In the genomic region with DNA sequence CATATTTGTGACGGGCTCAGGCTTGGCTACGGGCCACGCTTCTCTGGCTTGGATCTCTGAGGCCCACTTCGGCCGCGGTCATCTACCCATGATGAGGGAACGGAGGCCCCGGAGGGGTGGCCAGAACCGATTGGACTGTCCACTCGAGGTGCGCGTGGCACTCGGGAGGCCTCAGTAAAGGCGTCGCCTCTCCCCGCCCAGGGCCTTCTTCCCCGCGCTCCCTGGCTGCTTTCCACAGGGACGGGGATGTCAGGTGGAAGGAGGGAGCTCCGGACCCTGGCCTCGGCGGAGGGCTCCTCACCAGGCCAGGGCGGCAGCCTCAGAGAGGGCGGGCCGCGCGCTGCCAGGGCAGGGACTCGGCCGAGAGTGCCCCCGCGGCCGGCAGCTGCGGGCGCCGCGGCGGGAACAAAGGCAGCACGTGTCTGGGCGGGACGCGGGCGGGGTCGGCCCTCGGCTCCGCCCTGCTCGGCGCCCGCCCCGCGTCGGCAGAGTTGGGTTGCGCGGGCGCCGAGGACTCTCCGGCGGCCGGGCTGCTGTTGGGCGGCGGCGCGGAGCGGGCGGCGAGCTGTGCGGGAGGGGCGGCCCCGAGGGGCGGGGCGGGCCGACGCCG, we compare ENCODE assay signal across 1 cellular context.
TF ChIP-seq lines count a peak whose summit lies in the region.

No MANE protein-coding gene starts in this region.

TF ChIP-seq in HepG2, 621 proteins besides CTCF, POLR2A, EP300 and RAD21 (continued from another document and continues in another):
- TF ChIP-seq, protein P1, sequence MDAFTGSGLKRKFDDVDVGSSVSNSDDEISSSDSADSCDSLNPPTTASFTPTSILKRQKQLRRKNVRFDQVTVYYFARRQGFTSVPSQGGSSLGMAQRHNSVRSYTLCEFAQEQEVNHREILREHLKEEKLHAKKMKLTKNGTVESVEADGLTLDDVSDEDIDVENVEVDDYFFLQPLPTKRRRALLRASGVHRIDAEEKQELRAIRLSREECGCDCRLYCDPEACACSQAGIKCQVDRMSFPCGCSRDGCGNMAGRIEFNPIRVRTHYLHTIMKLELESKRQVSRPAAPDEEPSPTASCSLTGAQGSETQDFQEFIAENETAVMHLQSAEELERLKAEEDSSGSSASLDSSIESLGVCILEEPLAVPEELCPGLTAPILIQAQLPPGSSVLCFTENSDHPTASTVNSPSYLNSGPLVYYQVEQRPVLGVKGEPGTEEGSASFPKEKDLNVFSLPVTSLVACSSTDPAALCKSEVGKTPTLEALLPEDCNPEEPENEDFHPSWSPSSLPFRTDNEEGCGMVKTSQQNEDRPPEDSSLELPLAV (CRISPR knock-in tag; conservative IDR thresholded peaks at IDR 0.05; ENCODE audit: low read depth), result no peak
- TF ChIP-seq, protein P2, sequence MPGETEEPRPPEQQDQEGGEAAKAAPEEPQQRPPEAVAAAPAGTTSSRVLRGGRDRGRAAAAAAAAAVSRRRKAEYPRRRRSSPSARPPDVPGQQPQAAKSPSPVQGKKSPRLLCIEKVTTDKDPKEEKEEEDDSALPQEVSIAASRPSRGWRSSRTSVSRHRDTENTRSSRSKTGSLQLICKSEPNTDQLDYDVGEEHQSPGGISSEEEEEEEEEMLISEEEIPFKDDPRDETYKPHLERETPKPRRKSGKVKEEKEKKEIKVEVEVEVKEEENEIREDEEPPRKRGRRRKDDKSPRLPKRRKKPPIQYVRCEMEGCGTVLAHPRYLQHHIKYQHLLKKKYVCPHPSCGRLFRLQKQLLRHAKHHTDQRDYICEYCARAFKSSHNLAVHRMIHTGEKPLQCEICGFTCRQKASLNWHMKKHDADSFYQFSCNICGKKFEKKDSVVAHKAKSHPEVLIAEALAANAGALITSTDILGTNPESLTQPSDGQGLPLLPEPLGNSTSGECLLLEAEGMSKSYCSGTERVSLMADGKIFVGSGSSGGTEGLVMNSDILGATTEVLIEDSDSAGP (CRISPR knock-in tag; IDR thresholded peaks at IDR 0.05; ENCODE audit: borderline replicate concordance), result peak; percentile 75
- no peak for TF ChIP-seq SP1 (IDR thresholded peaks at IDR 0.05)
- peak; percentile 83 for TF ChIP-seq SP1 (CRISPR knock-in tag; IDR thresholded peaks at IDR 0.05)
- no peak for TF ChIP-seq SMARCC2 (IDR thresholded peaks at IDR 0.05)
- TF ChIP-seq ZNF563 (CRISPR knock-in tag; IDR thresholded peaks at IDR 0.05), result peak; percentile 78
- TF ChIP-seq, protein P3, sequence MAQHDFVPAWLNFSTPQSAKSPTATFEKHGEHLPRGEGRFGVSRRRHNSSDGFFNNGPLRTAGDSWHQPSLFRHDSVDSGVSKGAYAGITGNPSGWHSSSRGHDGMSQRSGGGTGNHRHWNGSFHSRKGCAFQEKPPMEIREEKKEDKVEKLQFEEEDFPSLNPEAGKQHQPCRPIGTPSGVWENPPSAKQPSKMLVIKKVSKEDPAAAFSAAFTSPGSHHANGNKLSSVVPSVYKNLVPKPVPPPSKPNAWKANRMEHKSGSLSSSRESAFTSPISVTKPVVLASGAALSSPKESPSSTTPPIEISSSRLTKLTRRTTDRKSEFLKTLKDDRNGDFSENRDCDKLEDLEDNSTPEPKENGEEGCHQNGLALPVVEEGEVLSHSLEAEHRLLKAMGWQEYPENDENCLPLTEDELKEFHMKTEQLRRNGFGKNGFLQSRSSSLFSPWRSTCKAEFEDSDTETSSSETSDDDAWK (CRISPR knock-in tag; IDR thresholded peaks at IDR 0.05), result no peak
- TF ChIP-seq, protein P4, sequence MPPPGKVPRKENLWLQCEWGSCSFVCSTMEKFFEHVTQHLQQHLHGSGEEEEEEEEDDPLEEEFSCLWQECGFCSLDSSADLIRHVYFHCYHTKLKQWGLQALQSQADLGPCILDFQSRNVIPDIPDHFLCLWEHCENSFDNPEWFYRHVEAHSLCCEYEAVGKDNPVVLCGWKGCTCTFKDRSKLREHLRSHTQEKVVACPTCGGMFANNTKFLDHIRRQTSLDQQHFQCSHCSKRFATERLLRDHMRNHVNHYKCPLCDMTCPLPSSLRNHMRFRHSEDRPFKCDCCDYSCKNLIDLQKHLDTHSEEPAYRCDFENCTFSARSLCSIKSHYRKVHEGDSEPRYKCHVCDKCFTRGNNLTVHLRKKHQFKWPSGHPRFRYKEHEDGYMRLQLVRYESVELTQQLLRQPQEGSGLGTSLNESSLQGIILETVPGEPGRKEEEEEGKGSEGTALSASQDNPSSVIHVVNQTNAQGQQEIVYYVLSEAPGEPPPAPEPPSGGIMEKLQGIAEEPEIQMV (CRISPR knock-in tag; IDR thresholded peaks at IDR 0.05; ENCODE audit: low read depth), result no peak; the same call in 1 of the 2 replicates
- no peak for TF ChIP-seq BRD4 (CRISPR knock-in tag; IDR thresholded peaks at IDR 0.05)
- TF ChIP-seq LCORL (IDR thresholded peaks at IDR 0.05), result no peak
- no peak for TF ChIP-seq LCORL (CRISPR knock-in tag; IDR thresholded peaks at IDR 0.05)
- TF ChIP-seq, protein P5, sequence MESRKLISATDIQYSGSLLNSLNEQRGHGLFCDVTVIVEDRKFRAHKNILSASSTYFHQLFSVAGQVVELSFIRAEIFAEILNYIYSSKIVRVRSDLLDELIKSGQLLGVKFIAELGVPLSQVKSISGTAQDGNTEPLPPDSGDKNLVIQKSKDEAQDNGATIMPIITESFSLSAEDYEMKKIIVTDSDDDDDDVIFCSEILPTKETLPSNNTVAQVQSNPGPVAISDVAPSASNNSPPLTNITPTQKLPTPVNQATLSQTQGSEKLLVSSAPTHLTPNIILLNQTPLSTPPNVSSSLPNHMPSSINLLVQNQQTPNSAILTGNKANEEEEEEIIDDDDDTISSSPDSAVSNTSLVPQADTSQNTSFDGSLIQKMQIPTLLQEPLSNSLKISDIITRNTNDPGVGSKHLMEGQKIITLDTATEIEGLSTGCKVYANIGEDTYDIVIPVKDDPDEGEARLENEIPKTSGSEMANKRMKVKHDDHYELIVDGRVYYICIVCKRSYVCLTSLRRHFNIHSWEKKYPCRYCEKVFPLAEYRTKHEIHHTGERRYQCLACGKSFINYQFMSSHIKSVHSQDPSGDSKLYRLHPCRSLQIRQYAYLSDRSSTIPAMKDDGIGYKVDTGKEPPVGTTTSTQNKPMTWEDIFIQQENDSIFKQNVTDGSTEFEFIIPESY (CRISPR knock-in tag; IDR thresholded peaks at IDR 0.05), result 0 out of 2 replicates have a peak, but pooled peaks have one; percentile 14
- TF ChIP-seq TMF1 (CRISPR knock-in tag; IDR thresholded peaks at IDR 0.05; ENCODE audit: low read depth), result peak; percentile 79; the same call in 1 of the 2 replicates
- TF ChIP-seq, protein P6, sequence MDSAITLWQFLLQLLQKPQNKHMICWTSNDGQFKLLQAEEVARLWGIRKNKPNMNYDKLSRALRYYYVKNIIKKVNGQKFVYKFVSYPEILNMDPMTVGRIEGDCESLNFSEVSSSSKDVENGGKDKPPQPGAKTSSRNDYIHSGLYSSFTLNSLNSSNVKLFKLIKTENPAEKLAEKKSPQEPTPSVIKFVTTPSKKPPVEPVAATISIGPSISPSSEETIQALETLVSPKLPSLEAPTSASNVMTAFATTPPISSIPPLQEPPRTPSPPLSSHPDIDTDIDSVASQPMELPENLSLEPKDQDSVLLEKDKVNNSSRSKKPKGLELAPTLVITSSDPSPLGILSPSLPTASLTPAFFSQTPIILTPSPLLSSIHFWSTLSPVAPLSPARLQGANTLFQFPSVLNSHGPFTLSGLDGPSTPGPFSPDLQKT (CRISPR knock-in tag; IDR thresholded peaks at IDR 0.05; ENCODE audit: borderline replicate concordance), result 0 out of 2 replicates have a peak, but pooled peaks have one; percentile 27
- TF ChIP-seq MED1 (CRISPR knock-in tag; IDR thresholded peaks at IDR 0.05), result 0 out of 2 replicates have a peak, but pooled peaks have one; percentile 15
- TF ChIP-seq THAP11 (CRISPR knock-in tag; IDR thresholded peaks at IDR 0.05), result peak; percentile 48; the same call in 1 of the 2 replicates
- TF ChIP-seq, protein P7, sequence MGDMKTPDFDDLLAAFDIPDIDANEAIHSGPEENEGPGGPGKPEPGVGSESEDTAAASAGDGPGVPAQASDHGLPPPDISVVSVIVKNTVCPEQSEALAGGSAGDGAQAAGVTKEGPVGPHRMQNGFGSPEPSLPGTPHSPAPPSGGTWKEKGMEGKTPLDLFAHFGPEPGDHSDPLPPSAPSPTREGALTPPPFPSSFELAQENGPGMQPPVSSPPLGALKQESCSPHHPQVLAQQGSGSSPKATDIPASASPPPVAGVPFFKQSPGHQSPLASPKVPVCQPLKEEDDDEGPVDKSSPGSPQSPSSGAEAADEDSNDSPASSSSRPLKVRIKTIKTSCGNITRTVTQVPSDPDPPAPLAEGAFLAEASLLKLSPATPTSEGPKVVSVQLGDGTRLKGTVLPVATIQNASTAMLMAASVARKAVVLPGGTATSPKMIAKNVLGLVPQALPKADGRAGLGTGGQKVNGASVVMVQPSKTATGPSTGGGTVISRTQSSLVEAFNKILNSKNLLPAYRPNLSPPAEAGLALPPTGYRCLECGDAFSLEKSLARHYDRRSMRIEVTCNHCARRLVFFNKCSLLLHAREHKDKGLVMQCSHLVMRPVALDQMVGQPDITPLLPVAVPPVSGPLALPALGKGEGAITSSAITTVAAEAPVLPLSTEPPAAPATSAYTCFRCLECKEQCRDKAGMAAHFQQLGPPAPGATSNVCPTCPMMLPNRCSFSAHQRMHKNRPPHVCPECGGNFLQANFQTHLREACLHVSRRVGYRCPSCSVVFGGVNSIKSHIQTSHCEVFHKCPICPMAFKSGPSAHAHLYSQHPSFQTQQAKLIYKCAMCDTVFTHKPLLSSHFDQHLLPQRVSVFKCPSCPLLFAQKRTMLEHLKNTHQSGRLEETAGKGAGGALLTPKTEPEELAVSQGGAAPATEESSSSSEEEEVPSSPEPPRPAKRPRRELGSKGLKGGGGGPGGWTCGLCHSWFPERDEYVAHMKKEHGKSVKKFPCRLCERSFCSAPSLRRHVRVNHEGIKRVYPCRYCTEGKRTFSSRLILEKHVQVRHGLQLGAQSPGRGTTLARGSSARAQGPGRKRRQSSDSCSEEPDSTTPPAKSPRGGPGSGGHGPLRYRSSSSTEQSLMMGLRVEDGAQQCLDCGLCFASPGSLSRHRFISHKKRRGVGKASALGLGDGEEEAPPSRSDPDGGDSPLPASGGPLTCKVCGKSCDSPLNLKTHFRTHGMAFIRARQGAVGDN (CRISPR knock-in tag; IDR thresholded peaks at IDR 0.05), result peak; percentile 88
- TF ChIP-seq, protein P8, sequence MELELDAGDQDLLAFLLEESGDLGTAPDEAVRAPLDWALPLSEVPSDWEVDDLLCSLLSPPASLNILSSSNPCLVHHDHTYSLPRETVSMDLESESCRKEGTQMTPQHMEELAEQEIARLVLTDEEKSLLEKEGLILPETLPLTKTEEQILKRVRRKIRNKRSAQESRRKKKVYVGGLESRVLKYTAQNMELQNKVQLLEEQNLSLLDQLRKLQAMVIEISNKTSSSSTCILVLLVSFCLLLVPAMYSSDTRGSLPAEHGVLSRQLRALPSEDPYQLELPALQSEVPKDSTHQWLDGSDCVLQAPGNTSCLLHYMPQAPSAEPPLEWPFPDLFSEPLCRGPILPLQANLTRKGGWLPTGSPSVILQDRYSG (CRISPR knock-in tag; IDR thresholded peaks at IDR 0.05), result peak; percentile 69; the same call in 1 of the 2 replicates
- TF ChIP-seq ZC3H13 (CRISPR knock-in tag; IDR thresholded peaks at IDR 0.05), result no peak
- TF ChIP-seq ZSCAN30 (CRISPR knock-in tag; IDR thresholded peaks at IDR 0.05), result no peak
- TF ChIP-seq IRF2 (CRISPR knock-in tag; IDR thresholded peaks at IDR 0.05), result no peak
- TF ChIP-seq, protein P9, sequence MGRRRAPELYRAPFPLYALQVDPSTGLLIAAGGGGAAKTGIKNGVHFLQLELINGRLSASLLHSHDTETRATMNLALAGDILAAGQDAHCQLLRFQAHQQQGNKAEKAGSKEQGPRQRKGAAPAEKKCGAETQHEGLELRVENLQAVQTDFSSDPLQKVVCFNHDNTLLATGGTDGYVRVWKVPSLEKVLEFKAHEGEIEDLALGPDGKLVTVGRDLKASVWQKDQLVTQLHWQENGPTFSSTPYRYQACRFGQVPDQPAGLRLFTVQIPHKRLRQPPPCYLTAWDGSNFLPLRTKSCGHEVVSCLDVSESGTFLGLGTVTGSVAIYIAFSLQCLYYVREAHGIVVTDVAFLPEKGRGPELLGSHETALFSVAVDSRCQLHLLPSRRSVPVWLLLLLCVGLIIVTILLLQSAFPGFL (CRISPR knock-in tag; IDR thresholded peaks at IDR 0.05), result no peak
- peak; percentile 80; the same call in 1 of the 2 replicates for TF ChIP-seq ZNF776 (CRISPR knock-in tag; IDR thresholded peaks at IDR 0.05)
- no peak for TF ChIP-seq SSRP1 (CRISPR knock-in tag; IDR thresholded peaks at IDR 0.05)
- TF ChIP-seq ZSCAN20 (CRISPR knock-in tag; IDR thresholded peaks at IDR 0.05; ENCODE audit: borderline replicate concordance), result 0 out of 2 replicates have a peak, but pooled peaks have one; percentile 29
- no peak for TF ChIP-seq CBX2 (IDR thresholded peaks at IDR 0.05; ENCODE audit: low read depth, low read length)
- no peak for TF ChIP-seq CBX2 (CRISPR knock-in tag; IDR thresholded peaks at IDR 0.05; ENCODE audit: low read depth)
- no peak for TF ChIP-seq EZH2 (conservative IDR thresholded peaks at IDR 0.05; ENCODE audit: low read depth, low read length)
- TF ChIP-seq, protein P10, sequence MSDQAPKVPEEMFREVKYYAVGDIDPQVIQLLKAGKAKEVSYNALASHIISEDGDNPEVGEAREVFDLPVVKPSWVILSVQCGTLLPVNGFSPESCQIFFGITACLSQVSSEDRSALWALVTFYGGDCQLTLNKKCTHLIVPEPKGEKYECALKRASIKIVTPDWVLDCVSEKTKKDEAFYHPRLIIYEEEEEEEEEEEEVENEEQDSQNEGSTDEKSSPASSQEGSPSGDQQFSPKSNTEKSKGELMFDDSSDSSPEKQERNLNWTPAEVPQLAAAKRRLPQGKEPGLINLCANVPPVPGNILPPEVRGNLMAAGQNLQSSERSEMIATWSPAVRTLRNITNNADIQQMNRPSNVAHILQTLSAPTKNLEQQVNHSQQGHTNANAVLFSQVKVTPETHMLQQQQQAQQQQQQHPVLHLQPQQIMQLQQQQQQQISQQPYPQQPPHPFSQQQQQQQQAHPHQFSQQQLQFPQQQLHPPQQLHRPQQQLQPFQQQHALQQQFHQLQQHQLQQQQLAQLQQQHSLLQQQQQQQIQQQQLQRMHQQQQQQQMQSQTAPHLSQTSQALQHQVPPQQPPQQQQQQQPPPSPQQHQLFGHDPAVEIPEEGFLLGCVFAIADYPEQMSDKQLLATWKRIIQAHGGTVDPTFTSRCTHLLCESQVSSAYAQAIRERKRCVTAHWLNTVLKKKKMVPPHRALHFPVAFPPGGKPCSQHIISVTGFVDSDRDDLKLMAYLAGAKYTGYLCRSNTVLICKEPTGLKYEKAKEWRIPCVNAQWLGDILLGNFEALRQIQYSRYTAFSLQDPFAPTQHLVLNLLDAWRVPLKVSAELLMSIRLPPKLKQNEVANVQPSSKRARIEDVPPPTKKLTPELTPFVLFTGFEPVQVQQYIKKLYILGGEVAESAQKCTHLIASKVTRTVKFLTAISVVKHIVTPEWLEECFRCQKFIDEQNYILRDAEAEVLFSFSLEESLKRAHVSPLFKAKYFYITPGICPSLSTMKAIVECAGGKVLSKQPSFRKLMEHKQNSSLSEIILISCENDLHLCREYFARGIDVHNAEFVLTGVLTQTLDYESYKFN (CRISPR knock-in tag; conservative IDR thresholded peaks at IDR 0.05), result 0 out of 2 replicates have a peak, but pooled peaks have one; percentile 12
- TF ChIP-seq SRY (CRISPR knock-in tag; IDR thresholded peaks at IDR 0.05), result 0 out of 2 replicates have a peak, but pooled peaks have one; percentile 26
- no peak for TF ChIP-seq ZNF850 (CRISPR knock-in tag; conservative IDR thresholded peaks at IDR 0.05)
- TF ChIP-seq RFXANK (CRISPR knock-in tag; IDR thresholded peaks at IDR 0.05), result no peak
- no peak for TF ChIP-seq ZNF879 (CRISPR knock-in tag; IDR thresholded peaks at IDR 0.05)
- TF ChIP-seq SP4 (CRISPR knock-in tag; IDR thresholded peaks at IDR 0.05), result peak; percentile 93
- TF ChIP-seq YEATS2 (CRISPR knock-in tag; IDR thresholded peaks at IDR 0.05; ENCODE audit: borderline replicate concordance), result no peak
- peak; percentile 33; the same call in 1 of the 2 replicates for TF ChIP-seq ISL2 (CRISPR knock-in tag; IDR thresholded peaks at IDR 0.05)
- TF ChIP-seq HIVEP1 (CRISPR knock-in tag; IDR thresholded peaks at IDR 0.05), result no peak
- no peak for TF ChIP-seq SMARCE1 (IDR thresholded peaks at IDR 0.05; ENCODE audit: borderline replicate concordance)
- peak; percentile 79 for TF ChIP-seq ZFX (CRISPR knock-in tag; IDR thresholded peaks at IDR 0.05; ENCODE audit: low read depth)
- TF ChIP-seq SNRNP70 (IDR thresholded peaks at IDR 0.05; ENCODE audit: low read depth, low read length), result no peak
- TF ChIP-seq ERF (CRISPR knock-in tag; IDR thresholded peaks at IDR 0.05), result peak; percentile 45
